29 cellular contexts compared by ENCODE assay signal in genomic region chr2:97792416-97792815, GRCh38.
"Had no signal": no experiment of that assay in that cellular context is flagged by ENCODE, and none has a peak within 500 bp of the region (broad histone marks: within the 10 kb centered on the region; RNA-seq: fewer than 3 reads in every experiment).

No MANE protein-coding gene starts in this region.

- H3K9ac ChIP-seq: SK-N-SH had no signal

- H3K9me3 Mint-ChIP-seq: activated CD8-positive, alpha-beta T cell treated with anti-CD3 and anti-CD28 coated beads for 36 hours; activated naive CD4-positive, alpha-beta T cell treated with anti-CD3 and anti-CD28 coated beads, Interleukin-2, amount 50 U/mL, for 72 hours; activated naive CD8-positive, alpha-beta T cell treated with anti-CD3 and anti-CD28 coated beads, Interleukin-2, amount 50 U/mL, for 24 hours; activated T-helper 1 cell treated with anti-CD3 and anti-CD28 coated beads, Interleukin-12 subunit alpha, Interleukin-12 subunit beta, Interleukin-2, Interleukin-4 antibody, amounts not matched to agents 30 ng/mL and 10 ng/mL and 1 ng/mL, durations not matched to agents 14 hours and 24 hours and 36 hours; central memory CD8-positive, alpha-beta T cell had no signal

- H3K4me3 Mint-ChIP-seq: activated CD8-positive, alpha-beta T cell treated with anti-CD3 and anti-CD28 coated beads for 36 hours; activated naive CD8-positive, alpha-beta T cell treated with anti-CD3 and anti-CD28 coated beads, Interleukin-2, amount 50 U/mL, for 24 hours; activated T-helper 1 cell treated with anti-CD3 and anti-CD28 coated beads, Interleukin-12 subunit alpha, Interleukin-12 subunit beta, Interleukin-2, Interleukin-4 antibody, amounts not matched to agents 30 ng/mL and 10 ng/mL and 1 ng/mL, durations not matched to agents 14 hours and 24 hours and 36 hours; central memory CD8-positive, alpha-beta T cell had no signal

- H3K4me1 ChIP-seq: ascending aorta, body of pancreas, Peyer's patch, SJCRH30 had no signal

- H3K27me3 Mint-ChIP-seq: activated CD8-positive, alpha-beta T cell treated with anti-CD3 and anti-CD28 coated beads for 36 hours; activated naive CD8-positive, alpha-beta T cell treated with anti-CD3 and anti-CD28 coated beads, Interleukin-2, amount 50 U/mL, for 24 hours; central memory CD8-positive, alpha-beta T cell had no signal

- H3K4me1 Mint-ChIP-seq: activated naive CD8-positive, alpha-beta T cell treated with anti-CD3 and anti-CD28 coated beads, Interleukin-2, amount 50 U/mL, for 24 hours; central memory CD8-positive, alpha-beta T cell had no signal

- DNase-seq: activated CD4-positive, alpha-beta T cell treated with anti-CD3 and anti-CD28 coated beads, Interleukin-2, amount 50 U/mL, for 1 hour; activated CD4-positive, CD25-positive, alpha-beta regulatory T cell; activated CD8-positive, alpha-beta memory T cell treated with anti-CD3 and anti-CD28 coated beads, Interleukin-2, amount 50 U/mL, for 4 hours; activated CD8-positive, alpha-beta T cell treated with anti-CD3 and anti-CD28 coated beads for 36 hours; activated effector memory CD4-positive, alpha-beta T cell treated with Interleukin-2 at 50 U/mL for 16 hours; activated naive CD4-positive, alpha-beta T cell treated with Interleukin-2 at 50 U/mL for 16 hours; activated naive CD8-positive, alpha-beta T cell treated with anti-CD3 and anti-CD28 coated beads, Interleukin-2, amount 50 U/mL, for 24 hours; amniotic stem cell; body of pancreas; MM.1S; NCI-H1105 treated with DMSO at 0.1 percent for 48 hours; NCI-H1436 treated with DMSO at 0.1 percent for 48 hours; NCI-H187; NCI-H2081; NCI-H510A treated with DMSO at 0.1 percent for 48 hours; NCI-H69; NK-92 treated with Interleukin-12 subunit alpha and Interleukin-12 subunit beta, amount 100 ng/mL, for 24 hours; OCI-M1; Peyer's patch; Right ventricle myocardium superior; SJCRH30; SK-N-SH; T-helper 1 cell had no signal

- H3K4me2 ChIP-seq: SK-N-SH had no signal

- H3K9me2 ChIP-seq: SK-N-SH had no signal

- H3K27ac Mint-ChIP-seq: activated CD8-positive, alpha-beta T cell treated with anti-CD3 and anti-CD28 coated beads for 36 hours; activated naive CD4-positive, alpha-beta T cell treated with anti-CD3 and anti-CD28 coated beads, Interleukin-2, amount 50 U/mL, for 72 hours; activated naive CD8-positive, alpha-beta T cell treated with anti-CD3 and anti-CD28 coated beads, Interleukin-2, amount 50 U/mL, for 24 hours; activated T-helper 1 cell treated with anti-CD3 and anti-CD28 coated beads, Interleukin-12 subunit alpha, Interleukin-12 subunit beta, Interleukin-2, Interleukin-4 antibody, amounts not matched to agents 30 ng/mL and 10 ng/mL and 1 ng/mL, durations not matched to agents 14 hours and 24 hours and 36 hours had no signal

- H3K36me3 Mint-ChIP-seq: activated naive CD4-positive, alpha-beta T cell treated with anti-CD3 and anti-CD28 coated beads, Interleukin-2, amount 50 U/mL, for 72 hours had no signal

- H3K27ac ChIP-seq: ascending aorta, body of pancreas, Peyer's patch, RWPE1, SJCRH30, VCaP had no signal

- H3K9me3 ChIP-seq: ascending aorta, body of pancreas, Peyer's patch, SJCRH30, SK-N-SH had no signal

- H3K27me3 ChIP-seq: ascending aorta, body of pancreas, Peyer's patch, SJCRH30 had no signal

- H3K4me3 ChIP-seq: ascending aorta, body of pancreas, Peyer's patch, SJCRH30 had no signal

- ATAC-seq: activated CD8-positive, alpha-beta T cell treated with anti-CD3 and anti-CD28 coated beads for 36 hours; activated naive CD4-positive, alpha-beta T cell treated with anti-CD3 and anti-CD28 coated beads, Interleukin-2, amount 50 U/mL, for 72 hours; activated naive CD8-positive, alpha-beta T cell treated with anti-CD3 and anti-CD28 coated beads, Interleukin-2, amount 50 U/mL, for 24 hours; body of pancreas had no signal
